12 cellular contexts compared by ENCODE assay signal in genomic region chr18:8707946-8708345, GRCh38. TPM values are rescaled to one million over a fixed set of nuclear protein-coding genes. Genes with fewer than 3 reads are reported as not detected.
DNase-seq lines count a peak whose midpoint lies in the region; TF ChIP-seq lines count a peak whose summit lies in the region.
"Had no signal": no experiment of that assay in that cellular context is flagged by ENCODE, and none has a peak within 500 bp of the region (broad histone marks: within the 10 kb centered on the region; RNA-seq: fewer than 3 reads in every experiment).

No MANE protein-coding gene starts in this region.

- peaks cover 8% of the 10 kb centered on the region for H3K4me1 ChIP-seq in prostate gland (replicated peaks)

- H3K9me3 ChIP-seq in prostate gland: no peaks in the 10 kb centered on the region

- H3K9me3 Mint-ChIP-seq in IgD-negative memory B cell (peaks cover 0 to 2% (median 0%) of the 10 kb centered on the region in 3 donors), endothelial cell (ENCODE audit: unreplicated experiment) (no peaks in the 10 kb centered on the region), nephron progenitor cell (peaks cover 12% of the 10 kb centered on the region)
- H3K9me3 Mint-ChIP-seq: stimulated activated memory B cell treated with anti-CD40 and anti-IgM and Interleukin-4, amounts not matched to agents 10 μg/mL and 1 μg/mL and 100 μg/mL, for 72 hours had no signal

- H3K4me3 Mint-ChIP-seq in IgD-negative memory B cell (peak overlapping the region; percentile 88 to 97 (median 94)), endothelial cell (ENCODE audit: unreplicated experiment) (peak overlapping the region; percentile 93), nephron progenitor cell (peak overlapping the region; percentile 99)

- H3K36me3 Mint-ChIP-seq in IgD-negative memory B cell: no peaks in the 10 kb centered on the region
- H3K36me3 Mint-ChIP-seq in endothelial cell (ENCODE audit: low read depth, unreplicated experiment): peaks cover 3% of the 10 kb centered on the region
- H3K36me3 Mint-ChIP-seq in nephron progenitor cell (ENCODE audit: low read depth): peaks cover 5% of the 10 kb centered on the region
- H3K36me3 Mint-ChIP-seq: stimulated activated memory B cell treated with anti-CD40 and anti-IgM and Interleukin-4, amounts not matched to agents 10 μg/mL and 1 μg/mL and 100 μg/mL, for 72 hours had no signal

- no peak overlapping the region for H3K27ac ChIP-seq in prostate gland

- H3K27ac Mint-ChIP-seq in IgD-negative memory B cell (peak overlapping the region in 1 of 3 donors; percentile 82), endothelial cell (ENCODE audit: unreplicated experiment) (peak overlapping the region; percentile 68), nephron progenitor cell (no peak overlapping the region)

- peak overlapping the region; percentile 67 for H3K4me3 ChIP-seq in AG10803 (ENCODE audit: low read length)
- H3K4me3 ChIP-seq in prostate gland: no peak overlapping the region

- DNase-seq in AG10803 (ENCODE audit: low read depth) (no peak), endothelial cell (ENCODE audit: low spot score) (no peak), nephron progenitor cell (no peak), NCI-H69 (lab: John Stamatoyannopoulos, UW) (no peak), NCI-H226 (no peak), prostate gland (ENCODE audit: low spot score) (no peak), T1000 (lab: John Stamatoyannopoulos, UW) (no peak)
- DNase-seq: activated CD8-positive, alpha-beta memory T cell treated with anti-CD3 and anti-CD28 coated beads, Interleukin-2, amount 50 U/mL, for 4 hours; cerebellar nuclear complex; NCI-H187 had no signal

- TF ChIP-seq CTCF in AG10803 (conservative IDR thresholded peaks at IDR 0.05; ENCODE audit: low read length) (no peak), endothelial cell (IDR thresholded peaks at IDR 0.05; ENCODE audit: unreplicated experiment) (no peak), nephron progenitor cell (IDR thresholded peaks at IDR 0.05) (no peak), prostate gland (IDR thresholded peaks at IDR 0.05) (no peak)

- no peaks in the 10 kb centered on the region for H3K36me3 ChIP-seq in prostate gland

- no peaks in the 10 kb centered on the region for H3K27me3 ChIP-seq in prostate gland (replicated peaks; ENCODE audit: insufficient read depth)

- H3K27me3 Mint-ChIP-seq in IgD-negative memory B cell (peaks cover 19% of the 10 kb centered on the region), endothelial cell (ENCODE audit: unreplicated experiment) (peaks cover 24% of the 10 kb centered on the region), nephron progenitor cell (ENCODE audit: low read depth, poor library complexity) (peaks cover 38% of the 10 kb centered on the region)

- H3K4me1 Mint-ChIP-seq in IgD-negative memory B cell (peaks cover 14 to 25% (median 16%) of the 10 kb centered on the region in 3 donors), endothelial cell (ENCODE audit: unreplicated experiment) (peaks cover 5% of the 10 kb centered on the region), nephron progenitor cell (peaks cover 42% of the 10 kb centered on the region)

- 97% methylated on average over 1 of the region's 1 CpG for WGBS in prostate gland

- intact Hi-C loops in prostate gland (cut with DNase I): loop anchor here (5.0 to 10.0 kb wide), 2 partner anchors 94 to 427 kb away; partner anchors contain the start of gene ANKRD12

- no peak for TF ChIP-seq POLR2A in prostate gland (IDR thresholded peaks at IDR 0.05)

RNA-seq across cellular contexts. Expression of gene MTCL1, which starts 2.6 kb away (rescaled TPM):
- 0.28 TPM for polyA plus RNA-seq in IgD-negative memory B cell
- total RNA-seq in endothelial cell (ENCODE audit: unreplicated experiment) (3.8 TPM), prostate gland (10 to 100 TPM; 11.2 to 73.1 TPM)
